ENCODE assay signal across 9 cellular contexts in genomic region chr2:38106420-38107182, GRCh38. TPM values are rescaled to one million over a fixed set of nuclear protein-coding genes. Genes with fewer than 3 reads are reported as not detected.
A peak's percentile ranks its signal among the peaks of the same experiment; 100 is the strongest.
DNase-seq lines count a peak whose midpoint lies in the region; ATAC-seq lines count a peak whose summit lies in the region.
"Had no signal": no experiment of that assay in that cellular context is flagged by ENCODE, and none has a peak within 500 bp of the region (broad histone marks: within the 10 kb centered on the region; RNA-seq: fewer than 3 reads in every experiment).

No MANE protein-coding gene starts in this region.

- no peaks in the 10 kb centered on the region for H3K4me1 ChIP-seq in urinary bladder (ENCODE audit: insufficient read depth)

- peak; percentile 84 for ATAC-seq in activated naive CD8-positive, alpha-beta T cell treated with anti-CD3 and anti-CD28 coated beads, Interleukin-2, amount 50 U/mL, for 24 hours
- ATAC-seq in HG03378 (IDR thresholded peaks at IDR 0.05; ENCODE audit: unreplicated experiment): no peak

- CTCF ChIA-PET in activated naive CD4-positive, alpha-beta T cell treated with anti-CD3 and anti-CD28 coated beads for 36 hours (lab: Charles Lee): interaction anchor here (0.8 to 1.9 kb wide), 2 partner anchors 10 to 30 kb away, joined by 3 to 6 read pairs; partner anchors contain the start of gene CYP1B1

- H3K4me3 Mint-ChIP-seq in activated naive CD4-positive, alpha-beta T cell treated with anti-CD3 and anti-CD28 coated beads, Interleukin-2, amount 50 U/mL, for 24 hours: no peak overlapping the region
- H3K4me3 Mint-ChIP-seq in activated naive CD4-positive, alpha-beta T cell treated with anti-CD3 and anti-CD28 coated beads for 36 hours: no peak overlapping the region
- H3K4me3 Mint-ChIP-seq in activated naive CD8-positive, alpha-beta T cell treated with anti-CD3 and anti-CD28 coated beads, Interleukin-2, amount 50 U/mL, for 24 hours: peak overlapping the region; percentile 66
- no peak overlapping the region for H3K4me3 Mint-ChIP-seq in immature natural killer cell

- DNase-seq in activated naive CD4-positive, alpha-beta T cell treated with anti-CD3 and anti-CD28 coated beads for 36 hours: no peak
- no peak for DNase-seq in activated naive CD8-positive, alpha-beta T cell treated with anti-CD3 and anti-CD28 coated beads, Interleukin-2, amount 50 U/mL, for 24 hours
- DNase-seq in iris pigment epithelial cell (ENCODE audit: low read depth) (peak; percentile 87), immature natural killer cell (no peak), MG63 (no peak)
- DNase-seq: DND-41 had no signal

- intact Hi-C loops in activated naive CD4-positive, alpha-beta T cell treated with anti-CD3 and anti-CD28 coated beads for 36 hours (cut with micrococcal nuclease): loop anchor here (1.0 kb wide), 3 partner anchors 29 to 171 kb away; no protein-coding TSS in a partner anchor

- no peaks in the 10 kb centered on the region for H3K36me3 ChIP-seq in urinary bladder (ENCODE audit: insufficient read depth)
- no peaks in the 10 kb centered on the region for H3K36me3 ChIP-seq in MG63

- H3K4me1 Mint-ChIP-seq in activated naive CD4-positive, alpha-beta T cell treated with anti-CD3 and anti-CD28 coated beads, Interleukin-2, amount 50 U/mL, for 24 hours: no peaks in the 10 kb centered on the region
- peaks cover 14% of the 10 kb centered on the region for H3K4me1 Mint-ChIP-seq in activated naive CD4-positive, alpha-beta T cell treated with anti-CD3 and anti-CD28 coated beads for 36 hours (ENCODE audit: low read depth)
- peaks cover 15% of the 10 kb centered on the region for H3K4me1 Mint-ChIP-seq in activated naive CD8-positive, alpha-beta T cell treated with anti-CD3 and anti-CD28 coated beads, Interleukin-2, amount 50 U/mL, for 24 hours
- no peaks in the 10 kb centered on the region for H3K4me1 Mint-ChIP-seq in immature natural killer cell

- peak overlapping the region; percentile 20 for H3K27ac Mint-ChIP-seq in activated naive CD4-positive, alpha-beta T cell treated with anti-CD3 and anti-CD28 coated beads, Interleukin-2, amount 50 U/mL, for 24 hours
- H3K27ac Mint-ChIP-seq in activated naive CD4-positive, alpha-beta T cell treated with anti-CD3 and anti-CD28 coated beads for 36 hours: no peak overlapping the region
- peak overlapping the region; percentile 80 for H3K27ac Mint-ChIP-seq in activated naive CD8-positive, alpha-beta T cell treated with anti-CD3 and anti-CD28 coated beads, Interleukin-2, amount 50 U/mL, for 24 hours
- no peak overlapping the region for H3K27ac Mint-ChIP-seq in immature natural killer cell

- WGBS in urinary bladder: 58% methylated on average over 8 of the region's 8 CpGs

- H3K27me3 Mint-ChIP-seq in activated naive CD4-positive, alpha-beta T cell treated with anti-CD3 and anti-CD28 coated beads, Interleukin-2, amount 50 U/mL, for 24 hours: peaks cover 13% of the 10 kb centered on the region
- peaks cover 29% of the 10 kb centered on the region for H3K27me3 Mint-ChIP-seq in activated naive CD4-positive, alpha-beta T cell treated with anti-CD3 and anti-CD28 coated beads for 36 hours (ENCODE audit: low read depth)
- peaks cover 38% of the 10 kb centered on the region for H3K27me3 Mint-ChIP-seq in activated naive CD8-positive, alpha-beta T cell treated with anti-CD3 and anti-CD28 coated beads, Interleukin-2, amount 50 U/mL, for 24 hours
- peaks cover 4 to 10% (median 6%) of the 10 kb centered on the region in 3 donors for H3K27me3 Mint-ChIP-seq in immature natural killer cell (ENCODE audit: low read depth in 3 of 3)

- no peaks in the 10 kb centered on the region for H3K27me3 ChIP-seq in MG63

- no peaks in the 10 kb centered on the region for H3K9me3 Mint-ChIP-seq in activated naive CD4-positive, alpha-beta T cell treated with anti-CD3 and anti-CD28 coated beads, Interleukin-2, amount 50 U/mL, for 24 hours
- H3K9me3 Mint-ChIP-seq in activated naive CD4-positive, alpha-beta T cell treated with anti-CD3 and anti-CD28 coated beads for 36 hours: peaks cover 6% of the 10 kb centered on the region
- H3K9me3 Mint-ChIP-seq in activated naive CD8-positive, alpha-beta T cell treated with anti-CD3 and anti-CD28 coated beads, Interleukin-2, amount 50 U/mL, for 24 hours: peaks cover 13% of the 10 kb centered on the region
- peaks cover 0 to 3% (median 0%) of the 10 kb centered on the region in 6 donors for H3K9me3 Mint-ChIP-seq in immature natural killer cell

- H3K36me3 Mint-ChIP-seq in activated naive CD4-positive, alpha-beta T cell treated with anti-CD3 and anti-CD28 coated beads, Interleukin-2, amount 50 U/mL, for 24 hours: no peaks in the 10 kb centered on the region
- H3K36me3 Mint-ChIP-seq in activated naive CD4-positive, alpha-beta T cell treated with anti-CD3 and anti-CD28 coated beads for 36 hours (ENCODE audit: low read depth): peaks cover 2% of the 10 kb centered on the region
- peaks cover 4% of the 10 kb centered on the region for H3K36me3 Mint-ChIP-seq in activated naive CD8-positive, alpha-beta T cell treated with anti-CD3 and anti-CD28 coated beads, Interleukin-2, amount 50 U/mL, for 24 hours (ENCODE audit: low read depth)
- H3K36me3 Mint-ChIP-seq in immature natural killer cell: peaks cover 0 to 3% (median 0%) of the 10 kb centered on the region in 3 donors

- peak overlapping the region; percentile 62 for H3K27ac ChIP-seq in urinary bladder (ENCODE audit: low read depth)

- H3K4me3 ChIP-seq in urinary bladder (ENCODE audit: low read depth, low read length) (no peak overlapping the region), MG63 (no peak overlapping the region)

- peaks cover 5% of the 10 kb centered on the region for H3K9me3 ChIP-seq in MG63

RNA-seq across cellular contexts. Expression of gene CYP1B1, which starts 30.6 kb away (rescaled TPM):
- total RNA-seq in activated naive CD4-positive, alpha-beta T cell treated with anti-CD3 and anti-CD28 coated beads for 36 hours: 1 to 10 TPM; 2.4 to 2.5 TPM
- 16.7 TPM for total RNA-seq in urinary bladder
- polyA plus RNA-seq in urinary bladder: 10.7 TPM
- polyA plus RNA-seq in immature natural killer cell: 1 to 10 TPM in 2 of 3 donors, under 1 TPM in 1; 0.49 to 1.7 (median 1.2) TPM
- 21.1 and 27.7 TPM in 2 replicates for total RNA-seq in MG63 (2014; rRNA removed; shearing (Covaris generic); ENCODE audit: low replicate concordance)

Comparison
In these comparisons a context has a peak if more than half of its experiments do, and no peak if none do; other contexts are left out.
1. H3K27ac Mint-ChIP-seq: peak in activated naive CD4-positive, alpha-beta T cell treated with anti-CD3 and anti-CD28 coated beads, Interleukin-2, amount 50 U/mL, for 24 hours (single experiment) and activated naive CD8-positive, alpha-beta T cell treated with anti-CD3 and anti-CD28 coated beads, Interleukin-2, amount 50 U/mL, for 24 hours (single experiment); none in activated naive CD4-positive, alpha-beta T cell treated with anti-CD3 and anti-CD28 coated beads for 36 hours (single experiment) and immature natural killer cell (0 of 6).